27 cellular contexts compared by ENCODE assay signal in the genomic region with DNA sequence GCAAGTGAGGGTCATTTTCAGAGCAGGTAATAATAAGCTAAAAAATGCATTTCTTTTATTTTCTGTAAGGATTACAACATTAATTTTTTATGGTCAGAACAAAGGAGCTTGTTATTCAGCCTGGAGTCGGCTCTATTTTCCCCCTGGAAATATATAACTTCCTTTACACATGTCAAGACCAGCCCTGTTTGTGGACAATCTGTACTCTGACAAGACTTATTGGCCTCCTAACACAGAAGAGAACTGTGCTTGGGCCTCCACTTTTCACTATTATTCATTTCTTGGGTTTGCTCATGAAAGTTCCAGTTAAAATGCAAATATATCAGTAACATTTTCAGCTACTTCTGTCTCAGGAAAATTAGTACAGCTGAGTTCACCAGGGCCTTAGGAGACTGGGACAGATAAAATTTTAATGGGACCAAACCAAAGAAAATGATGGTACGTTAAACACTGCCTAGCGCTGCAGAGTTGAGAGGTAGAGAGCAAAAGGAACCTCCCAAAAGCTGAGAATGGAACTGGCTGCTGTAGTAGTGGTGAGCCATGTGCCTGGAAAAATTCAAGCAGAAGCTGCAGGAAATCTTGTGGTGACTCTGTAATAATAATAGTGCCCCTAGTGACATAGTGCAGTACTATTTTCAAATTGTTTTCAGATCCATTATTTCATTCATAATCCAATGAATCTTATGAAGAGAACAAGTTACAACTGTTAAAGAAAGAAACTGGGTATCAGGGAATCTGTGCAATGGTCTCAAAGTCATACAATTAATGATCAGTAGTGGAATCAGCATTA.
A peak's percentile ranks its signal among the peaks of the same experiment; 100 is the strongest.
DNase-seq lines count a peak whose midpoint lies in the region; TF ChIP-seq lines count a peak whose summit lies in the region.
"Had no signal": no experiment of that assay in that cellular context is flagged by ENCODE, and none has a peak within 500 bp of the region (broad histone marks: within the 10 kb centered on the region; RNA-seq: fewer than 3 reads in every experiment).

No MANE protein-coding gene starts in this region.

- DNase-seq in A673 (ENCODE audit: low spot score), result no peak
- peak; percentile 49 to 73 for DNase-seq in Kasumi-1 (lab: John Stamatoyannopoulos, UW)
- peak; percentile 6 for DNase-seq in choroid plexus epithelial cell (ENCODE audit: low read depth)
- no peak for DNase-seq in nephron progenitor cell
- DNase-seq in activated CD4-positive, alpha-beta T cell treated with anti-CD3 and anti-CD28 coated beads, Interleukin-2, amount 50 U/mL, for 48 hours, result no peak
- DNase-seq in medulla oblongata (ENCODE audit: extremely low spot score), result no peak
- no peak for DNase-seq in NOMO-1 treated with DMSO at 0.1 percent for 48 hours (lab: John Stamatoyannopoulos, UW; ENCODE audit: unreplicated experiment)
- DNase-seq in NCI-H2196 (lab: John Stamatoyannopoulos, UW; ENCODE audit: unreplicated experiment), result no peak
- DNase-seq: ACHN; activated B cell treated with CpG ODN at 0.5 μM for 24 hours; activated CD8-positive, alpha-beta T cell treated with anti-CD3 and anti-CD28 coated beads for 36 hours; activated naive CD4-positive, alpha-beta T cell treated with Interleukin-2 at 50 U/mL for 16 hours; activated T-cell treated with anti-CD3 and anti-CD28 coated beads, Interleukin-2, amount 50 U/mL, for 1 hour; amygdala; Calu3; IMR-90; natural killer cell; NCI-H1694 treated with DMSO at 0.1 percent for 48 hours; NCI-H226; PC-9; spleen; stimulated activated CD4-positive, alpha-beta T cell treated with anti-CD3 and anti-CD28 coated beads, Interleukin-4, amount 100 ng/mL, for 4 hours had no signal

- H3K36me3 Mint-ChIP-seq in nephron progenitor cell (ENCODE audit: low read depth), result peaks cover 15% of the 10 kb centered on the region
- H3K36me3 Mint-ChIP-seq: natural killer cell had no signal

- no peaks in the 10 kb centered on the region for H3K9me3 ChIP-seq in A673 (ENCODE audit: low read depth, low read length, poor library complexity, severe bottlenecking)
- H3K9me3 ChIP-seq: gastroesophageal sphincter, spleen had no signal

- CTCF ChIA-PET in A673 (lab: Charles Lee), result interaction anchor here (0.5 kb wide), 1 partner anchor 294 kb away, joined by 4 read pairs; no protein-coding TSS in a partner anchor

- H3K9me3 Mint-ChIP-seq in nephron progenitor cell, result peaks cover 22% of the 10 kb centered on the region
- H3K9me3 Mint-ChIP-seq: activated CD8-positive, alpha-beta T cell treated with anti-CD3 and anti-CD28 coated beads for 36 hours had no signal

- BruUV-seq in A673 (replicated peaks; lab: Mats Ljungman, UMichigan), result no TSS peak

- POLR2A ChIA-PET in A673 (lab: Charles Lee; ENCODE audit: low non-redundant PET), result interaction anchor here (0.6 kb wide), 1 partner anchor 402 kb away, joined by 3 read pairs; no protein-coding TSS in a partner anchor

- peaks cover 4% of the 10 kb centered on the region for H3K27me3 Mint-ChIP-seq in nephron progenitor cell (ENCODE audit: low read depth, poor library complexity)
- H3K27me3 Mint-ChIP-seq: activated B cell treated with CpG ODN at 0.5 μM for 24 hours; activated CD8-positive, alpha-beta T cell treated with anti-CD3 and anti-CD28 coated beads for 36 hours; central memory CD8-positive, alpha-beta T cell had no signal

- peak; percentile 39 for TF ChIP-seq CTCF in A673 (conservative IDR thresholded peaks at IDR 0.05; ENCODE audit: low read depth, low read length)
- peak; percentile 14 for TF ChIP-seq CTCF in choroid plexus epithelial cell (conservative IDR thresholded peaks at IDR 0.05; ENCODE audit: low read depth, low read length)
- no peak for TF ChIP-seq CTCF in nephron progenitor cell (IDR thresholded peaks at IDR 0.05)

- peak overlapping the region; percentile 17 for H3K4me3 Mint-ChIP-seq in nephron progenitor cell
- H3K4me3 Mint-ChIP-seq: activated B cell treated with CpG ODN at 0.5 μM for 24 hours; activated CD8-positive, alpha-beta T cell treated with anti-CD3 and anti-CD28 coated beads for 36 hours; central memory CD8-positive, alpha-beta T cell; natural killer cell; T-helper 2 cell treated with Interferon-gamma antibody and Interleukin-4, amounts not matched to agents 5 μg/mL and 100 μg/mL, for 36 hours had no signal

- H3K27ac Mint-ChIP-seq in nephron progenitor cell, result peak overlapping the region; percentile 52
- H3K27ac Mint-ChIP-seq: activated B cell treated with CpG ODN at 0.5 μM for 24 hours; activated CD8-positive, alpha-beta T cell treated with anti-CD3 and anti-CD28 coated beads for 36 hours; natural killer cell; T-helper 2 cell treated with Interferon-gamma antibody and Interleukin-4, amounts not matched to agents 5 μg/mL and 100 μg/mL, for 36 hours had no signal

- intact Hi-C loops in A673 (cut with micrococcal nuclease; ENCODE audit: unreplicated experiment), result no loop called here

- peaks cover 13% of the 10 kb centered on the region for H3K4me1 ChIP-seq in A673 (ENCODE audit: insufficient read depth, low read length, poor library complexity, severe bottlenecking)
- H3K4me1 ChIP-seq: gastroesophageal sphincter had no signal

- H3K36me3 ChIP-seq in A673 (ENCODE audit: insufficient read depth, low read length, poor library complexity, severe bottlenecking), result no peaks in the 10 kb centered on the region
- H3K36me3 ChIP-seq: BLaER1 treated with 17β-estradiol and CSF1 and Interleukin-3, amounts not matched to agents 10 nM and 100 nM; gastroesophageal sphincter; spleen had no signal

- no peaks in the 10 kb centered on the region for H3K27me3 ChIP-seq in A673 (replicated peaks; ENCODE audit: insufficient read depth, low read depth, low read length, poor library complexity)
- H3K27me3 ChIP-seq: BLaER1 treated with 17β-estradiol and CSF1 and Interleukin-3, amounts not matched to agents 10 nM and 100 nM; gastroesophageal sphincter; spleen had no signal

- H3K4me3 ChIP-seq in A673 (ENCODE audit: low read depth, low read length, poor library complexity, severe bottlenecking) (no peak overlapping the region), choroid plexus epithelial cell (ENCODE audit: low read depth, low read length) (no peak overlapping the region)
- H3K4me3 ChIP-seq: BLaER1 treated with 17β-estradiol and CSF1 and Interleukin-3, amounts not matched to agents 10 nM and 100 nM; gastroesophageal sphincter; PC-9; spleen had no signal

- H3K4me1 Mint-ChIP-seq in nephron progenitor cell, result peaks cover 62% of the 10 kb centered on the region
- H3K4me1 Mint-ChIP-seq: activated B cell treated with CpG ODN at 0.5 μM for 24 hours; central memory CD8-positive, alpha-beta T cell; natural killer cell had no signal

- no peak overlapping the region for H3K27ac ChIP-seq in A673 (ENCODE audit: low read depth, low read length, poor library complexity, severe bottlenecking)
- H3K27ac ChIP-seq: BLaER1 treated with 17β-estradiol and CSF1 and Interleukin-3, amounts not matched to agents 10 nM and 100 nM; gastroesophageal sphincter; HL-60; PC-9; spleen had no signal

Comparison
In these comparisons a context has a peak if more than half of its experiments do, and no peak if none do; other contexts are left out.
1. DNase-seq: peak in Kasumi-1 (2 of 2) and choroid plexus epithelial cell (single experiment); none in A673 (single experiment), nephron progenitor cell (single experiment), activated CD4-positive, alpha-beta T cell treated with anti-CD3 and anti-CD28 coated beads, Interleukin-2, amount 50 U/mL, for 48 hours (0 of 2), medulla oblongata (single experiment), NOMO-1 treated with DMSO at 0.1 percent for 48 hours (single experiment) and NCI-H2196 (single experiment).